In the genomic region with DNA sequence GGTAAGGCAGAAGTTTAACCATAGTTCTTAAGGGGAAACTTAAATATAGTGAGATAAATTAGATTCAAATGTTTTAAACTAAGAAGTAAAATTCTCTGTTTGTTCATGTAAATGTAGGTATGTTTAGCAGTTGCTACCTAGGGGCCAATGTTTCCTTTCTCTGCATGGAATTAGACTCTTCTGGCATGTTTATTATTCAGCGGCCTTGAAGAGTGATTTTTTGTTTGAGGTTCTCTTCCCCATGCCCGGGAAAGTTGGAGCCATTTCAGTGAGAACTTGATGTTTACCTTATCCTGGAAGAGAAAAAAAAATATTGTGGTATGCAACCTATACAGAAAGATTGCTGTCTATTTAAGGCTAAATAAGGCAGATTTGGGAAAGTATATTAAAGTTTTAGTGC, we compare ENCODE assay signal across 11 cellular contexts.
"Had no signal": no experiment of that assay in that cellular context is flagged by ENCODE, and none has a peak within 500 bp of the region (broad histone marks: within the 10 kb centered on the region; RNA-seq: fewer than 3 reads in every experiment).

No MANE protein-coding gene starts in this region.

- H3K36me3 ChIP-seq: HAP-1 had no signal

- DNase-seq: GM23248, GOT3, H7, H9, HCEC 1CT, HFFc6 had no signal

- H3K4me3 ChIP-seq: GM23248, GM23338, HAP-1 had no signal

- FAIRE-seq: H1, H54 had no signal

- H3K27ac ChIP-seq: GM23248 had no signal

- H3K4me1 ChIP-seq: HAP-1 had no signal

- ATAC-seq: GM23338, HCT116 had no signal

- H3K9me3 ChIP-seq: HAP-1 had no signal
